12 cellular contexts compared by ENCODE assay signal in genomic region chr3:112115161-112115739, GRCh38. TPM values are rescaled to one million over a fixed set of nuclear protein-coding genes. Genes with fewer than 3 reads are reported as not detected.
A peak's percentile ranks its signal among the peaks of the same experiment; 100 is the strongest.
DNase-seq lines count a peak whose midpoint lies in the region; ATAC-seq and TF ChIP-seq lines count a peak whose summit lies in the region.
"Had no signal": no experiment of that assay in that cellular context is flagged by ENCODE, and none has a peak within 500 bp of the region (broad histone marks: within the 10 kb centered on the region; RNA-seq: fewer than 3 reads in every experiment).

No MANE protein-coding gene starts in this region.

- H3K27me3 Mint-ChIP-seq in memory B cell: peaks cover 2% of the 10 kb centered on the region
- no peaks in the 10 kb centered on the region for H3K27me3 Mint-ChIP-seq in progenitor cell of endocrine pancreas

- H3K4me3 ChIP-seq in psoas muscle: no peak overlapping the region
- H3K4me3 ChIP-seq: PC-9 had no signal

- no peaks in the 10 kb centered on the region for H3K9me3 ChIP-seq in psoas muscle

- H3K27ac Mint-ChIP-seq in memory B cell: peak overlapping the region; percentile 95
- H3K27ac Mint-ChIP-seq in progenitor cell of endocrine pancreas: no peak overlapping the region

- no peak for DNase-seq in memory B cell (ENCODE audit: low spot score in 2 of 2)
- DNase-seq in OCI-M1 (lab: John Stamatoyannopoulos, UW): no peak
- DNase-seq in psoas muscle: no peak
- DNase-seq in cerebellar cortex (ENCODE audit: low spot score): no peak
- no peak for DNase-seq in progenitor cell of endocrine pancreas (ENCODE audit: low spot score, unreplicated experiment)
- DNase-seq: brain microvascular endothelial cell, DMS153, PC-9, small intestine had no signal

- H3K4me1 Mint-ChIP-seq in memory B cell (peaks cover 53% of the 10 kb centered on the region), progenitor cell of endocrine pancreas (ENCODE audit: low read depth) (no peaks in the 10 kb centered on the region)

- no peak overlapping the region for H3K4me3 Mint-ChIP-seq in memory B cell
- H3K4me3 Mint-ChIP-seq in progenitor cell of endocrine pancreas (ENCODE audit: low read depth): no peak overlapping the region

- WGBS in psoas muscle, 3 donors: 73 to 76% (median 74%) methylated on average over 6 of the region's 6 CpGs

- ATAC-seq in GM18502 (IDR thresholded peaks at IDR 0.05; ENCODE audit: poor library complexity, unreplicated experiment): peak; percentile 42
- ATAC-seq in GM21367 (IDR thresholded peaks at IDR 0.05; ENCODE audit: unreplicated experiment): peak; percentile 26
- ATAC-seq in HG03103 (IDR thresholded peaks at IDR 0.05; ENCODE audit: low read depth, unreplicated experiment): peak; percentile 22
- no peak for ATAC-seq in memory B cell (ENCODE audit: low read depth)
- no peak for ATAC-seq in psoas muscle

- no peaks in the 10 kb centered on the region for H3K36me3 ChIP-seq in psoas muscle (ENCODE audit: insufficient read depth in 1 of 2, low read depth in 1 of 2)

- intact Hi-C loops in psoas muscle (cut with DNase I): loop anchor here in 1 of 2 donors (10.0 kb wide), 1 partner anchor 420 kb away; no protein-coding TSS in a partner anchor

- H3K36me3 Mint-ChIP-seq in memory B cell: peaks cover 1% of the 10 kb centered on the region
- peaks cover 22% of the 10 kb centered on the region for H3K36me3 Mint-ChIP-seq in progenitor cell of endocrine pancreas (ENCODE audit: insufficient read depth)

- no peaks in the 10 kb centered on the region for H3K4me1 ChIP-seq in psoas muscle

- no peak overlapping the region for H3K27ac ChIP-seq in psoas muscle
- H3K27ac ChIP-seq: brain microvascular endothelial cell, PC-9 had no signal

- H3K27me3 ChIP-seq in psoas muscle (ENCODE audit: insufficient read depth in 3 of 3, low read length in 2 of 3): no peaks in the 10 kb centered on the region
- H3K27me3 ChIP-seq: brain microvascular endothelial cell had no signal

- TF ChIP-seq CTCF in psoas muscle (IDR thresholded peaks at IDR 0.05): no peak
- TF ChIP-seq CTCF in progenitor cell of endocrine pancreas (IDR thresholded peaks at IDR 0.05; ENCODE audit: unreplicated experiment): no peak

- H3K9me3 Mint-ChIP-seq in memory B cell: no peaks in the 10 kb centered on the region
- no peaks in the 10 kb centered on the region for H3K9me3 Mint-ChIP-seq in progenitor cell of endocrine pancreas (ENCODE audit: low read depth)

RNA-seq across cellular contexts. Expression of gene GCSAM, which starts 17.8 kb away (rescaled TPM):
- total RNA-seq in psoas muscle: not detected
- under 1 TPM; 0.01 to 0.25 (median 0.04) TPM for polyA plus RNA-seq in psoas muscle
- not detected in 2 replicates for total RNA-seq in progenitor cell of endocrine pancreas
- total RNA-seq: PC-9 had no signal

RNA-seq across cellular contexts. Expression of gene C3orf52, which starts 29.1 kb away (rescaled TPM):
- 1 to 10 TPM in 3 of 4 donors, under 1 TPM in 1; 0.86 to 2.8 (median 2.0) TPM for total RNA-seq in psoas muscle
- polyA plus RNA-seq in psoas muscle: 1 to 10 TPM in 2 of 3 donors, under 1 TPM in 1; 0.62 to 5.9 (median 1.9) TPM
- 20.6 and 23.7 TPM in 2 replicates for total RNA-seq in progenitor cell of endocrine pancreas

Comparison
In these comparisons a context has a peak if more than half of its experiments do, and no peak if none do; other contexts are left out.
1. ATAC-seq: peak in GM18502 (single experiment), GM21367 (single experiment) and HG03103 (single experiment); none in memory B cell (single experiment) and psoas muscle (0 of 4).